In the genomic region with DNA sequence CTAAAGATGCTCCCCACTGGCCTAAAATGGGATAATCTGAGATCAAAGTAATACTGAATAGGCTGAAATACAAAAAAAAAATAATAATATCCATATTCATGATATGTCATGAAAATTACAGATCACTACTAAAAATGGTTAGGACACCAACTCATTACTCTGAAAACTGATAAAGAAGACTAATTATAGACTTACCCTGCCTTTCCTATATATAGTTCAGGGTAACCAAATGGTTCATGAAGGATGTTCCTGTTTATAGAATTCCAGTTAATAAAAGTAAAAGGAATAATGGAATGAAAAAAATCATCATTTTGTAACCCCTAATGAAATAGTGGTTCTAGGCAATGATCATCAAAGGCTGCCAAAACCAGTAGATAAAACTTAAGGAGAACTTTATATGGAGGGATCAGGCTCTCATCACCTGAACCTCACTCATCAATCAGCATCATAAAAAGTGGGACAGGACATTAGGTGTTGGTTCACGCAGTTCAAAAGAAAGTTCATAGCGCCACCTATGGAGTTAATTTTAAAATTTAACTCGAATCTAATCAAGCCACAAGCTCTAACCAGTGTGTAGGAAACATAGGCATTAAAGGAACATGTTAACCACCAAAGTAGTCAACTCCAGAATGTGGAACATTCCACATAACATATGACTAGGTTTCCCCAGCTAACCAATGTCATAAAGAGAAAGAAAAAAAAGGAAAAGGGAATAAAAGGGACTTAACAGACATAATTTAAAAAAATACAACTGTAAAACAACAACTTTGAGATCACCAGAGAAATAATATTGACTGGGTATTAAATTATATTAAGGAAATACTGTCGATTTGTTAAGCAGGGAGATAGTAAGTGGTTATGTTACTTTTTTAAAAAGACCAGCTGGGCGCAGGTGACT, we compare ENCODE assay signal across 1 cellular context.
TF ChIP-seq lines count a peak whose summit lies in the region.

No MANE protein-coding gene starts in this region.

TF ChIP-seq in K562, 482 proteins besides CTCF, POLR2A, EP300 and RAD21 (continued from another document and continues in another):
- TF ChIP-seq, protein P1, sequence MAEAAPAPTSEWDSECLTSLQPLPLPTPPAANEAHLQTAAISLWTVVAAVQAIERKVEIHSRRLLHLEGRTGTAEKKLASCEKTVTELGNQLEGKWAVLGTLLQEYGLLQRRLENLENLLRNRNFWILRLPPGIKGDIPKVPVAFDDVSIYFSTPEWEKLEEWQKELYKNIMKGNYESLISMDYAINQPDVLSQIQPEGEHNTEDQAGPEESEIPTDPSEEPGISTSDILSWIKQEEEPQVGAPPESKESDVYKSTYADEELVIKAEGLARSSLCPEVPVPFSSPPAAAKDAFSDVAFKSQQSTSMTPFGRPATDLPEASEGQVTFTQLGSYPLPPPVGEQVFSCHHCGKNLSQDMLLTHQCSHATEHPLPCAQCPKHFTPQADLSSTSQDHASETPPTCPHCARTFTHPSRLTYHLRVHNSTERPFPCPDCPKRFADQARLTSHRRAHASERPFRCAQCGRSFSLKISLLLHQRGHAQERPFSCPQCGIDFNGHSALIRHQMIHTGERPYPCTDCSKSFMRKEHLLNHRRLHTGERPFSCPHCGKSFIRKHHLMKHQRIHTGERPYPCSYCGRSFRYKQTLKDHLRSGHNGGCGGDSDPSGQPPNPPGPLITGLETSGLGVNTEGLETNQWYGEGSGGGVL (CRISPR knock-in tag; IDR thresholded peaks at IDR 0.05) = no peak
- TF ChIP-seq NFRKB (IDR thresholded peaks at IDR 0.05; ENCODE audit: low read depth) (no peak), TCFL5 (CRISPR knock-in tag; conservative IDR thresholded peaks at IDR 0.05) (no peak), TEAD1 (CRISPR knock-in tag; IDR thresholded peaks at IDR 0.05) (no peak), ZFP30 (CRISPR knock-in tag; IDR thresholded peaks at IDR 0.05; ENCODE audit: borderline replicate concordance) (no peak), POU5F1 (IDR thresholded peaks at IDR 0.05; ENCODE audit: borderline replicate concordance, low read depth, low read length, partially characterized antibody) (no peak), KAT8 (IDR thresholded peaks at IDR 0.05; ENCODE audit: low read depth) (no peak), ZEB2 (IDR thresholded peaks at IDR 0.05) (no peak), CTBP1 (IDR thresholded peaks at IDR 0.05; ENCODE audit: borderline replicate concordance) (no peak), FOS (IDR thresholded peaks at IDR 0.05; ENCODE audit: extremely low read depth, insufficient read length) (no peak), GABPA (tag; conservative IDR thresholded peaks at IDR 0.05; ENCODE audit: low read depth) (no peak), SAFB2 (IDR thresholded peaks at IDR 0.05; ENCODE audit: borderline replicate concordance, low read depth, low read length, severe bottlenecking) (no peak), NELFE (IDR thresholded peaks at IDR 0.05; ENCODE audit: insufficient read depth, insufficient read length) (no peak), SP1 (CRISPR knock-in tag; IDR thresholded peaks at IDR 0.05) (no peak), EZH2 (IDR thresholded peaks at IDR 0.05; ENCODE audit: borderline replicate concordance, low read depth, low read length) (no peak), CBX1 (IDR thresholded peaks at IDR 0.05; ENCODE audit: low read depth) (no peak), FOXP1 (CRISPR knock-in tag; IDR thresholded peaks at IDR 0.05) (no peak), MBD2 (IDR thresholded peaks at IDR 0.05; ENCODE audit: borderline replicate concordance, low read depth) (no peak), SIN3B (IDR thresholded peaks at IDR 0.05; ENCODE audit: low read depth) (no peak), ZNF41 (CRISPR knock-in tag; conservative IDR thresholded peaks at IDR 0.05) (no peak), POLR3G (IDR thresholded peaks at IDR 0.05; ENCODE audit: extremely low read depth, insufficient read length, insufficient replicate concordance) (no peak)
- TF ChIP-seq, protein P2, sequence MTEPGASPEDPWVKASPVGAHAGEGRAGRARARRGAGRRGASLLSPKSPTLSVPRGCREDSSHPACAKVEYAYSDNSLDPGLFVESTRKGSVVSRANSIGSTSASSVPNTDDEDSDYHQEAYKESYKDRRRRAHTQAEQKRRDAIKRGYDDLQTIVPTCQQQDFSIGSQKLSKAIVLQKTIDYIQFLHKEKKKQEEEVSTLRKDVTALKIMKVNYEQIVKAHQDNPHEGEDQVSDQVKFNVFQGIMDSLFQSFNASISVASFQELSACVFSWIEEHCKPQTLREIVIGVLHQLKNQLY (CRISPR knock-in tag; conservative IDR thresholded peaks at IDR 0.05) = no peak
- TF ChIP-seq, protein P3, sequence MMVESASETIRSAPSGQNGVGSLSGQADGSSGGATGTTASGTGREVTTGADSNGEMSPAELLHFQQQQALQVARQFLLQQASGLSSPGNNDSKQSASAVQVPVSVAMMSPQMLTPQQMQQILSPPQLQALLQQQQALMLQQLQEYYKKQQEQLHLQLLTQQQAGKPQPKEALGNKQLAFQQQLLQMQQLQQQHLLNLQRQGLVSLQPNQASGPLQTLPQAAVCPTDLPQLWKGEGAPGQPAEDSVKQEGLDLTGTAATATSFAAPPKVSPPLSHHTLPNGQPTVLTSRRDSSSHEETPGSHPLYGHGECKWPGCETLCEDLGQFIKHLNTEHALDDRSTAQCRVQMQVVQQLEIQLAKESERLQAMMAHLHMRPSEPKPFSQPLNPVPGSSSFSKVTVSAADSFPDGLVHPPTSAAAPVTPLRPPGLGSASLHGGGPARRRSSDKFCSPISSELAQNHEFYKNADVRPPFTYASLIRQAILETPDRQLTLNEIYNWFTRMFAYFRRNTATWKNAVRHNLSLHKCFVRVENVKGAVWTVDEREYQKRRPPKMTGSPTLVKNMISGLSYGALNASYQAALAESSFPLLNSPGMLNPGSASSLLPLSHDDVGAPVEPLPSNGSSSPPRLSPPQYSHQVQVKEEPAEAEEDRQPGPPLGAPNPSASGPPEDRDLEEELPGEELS (CRISPR knock-in tag; IDR thresholded peaks at IDR 0.05; ENCODE audit: borderline replicate concordance) = no peak
- TF ChIP-seq, protein P4, sequence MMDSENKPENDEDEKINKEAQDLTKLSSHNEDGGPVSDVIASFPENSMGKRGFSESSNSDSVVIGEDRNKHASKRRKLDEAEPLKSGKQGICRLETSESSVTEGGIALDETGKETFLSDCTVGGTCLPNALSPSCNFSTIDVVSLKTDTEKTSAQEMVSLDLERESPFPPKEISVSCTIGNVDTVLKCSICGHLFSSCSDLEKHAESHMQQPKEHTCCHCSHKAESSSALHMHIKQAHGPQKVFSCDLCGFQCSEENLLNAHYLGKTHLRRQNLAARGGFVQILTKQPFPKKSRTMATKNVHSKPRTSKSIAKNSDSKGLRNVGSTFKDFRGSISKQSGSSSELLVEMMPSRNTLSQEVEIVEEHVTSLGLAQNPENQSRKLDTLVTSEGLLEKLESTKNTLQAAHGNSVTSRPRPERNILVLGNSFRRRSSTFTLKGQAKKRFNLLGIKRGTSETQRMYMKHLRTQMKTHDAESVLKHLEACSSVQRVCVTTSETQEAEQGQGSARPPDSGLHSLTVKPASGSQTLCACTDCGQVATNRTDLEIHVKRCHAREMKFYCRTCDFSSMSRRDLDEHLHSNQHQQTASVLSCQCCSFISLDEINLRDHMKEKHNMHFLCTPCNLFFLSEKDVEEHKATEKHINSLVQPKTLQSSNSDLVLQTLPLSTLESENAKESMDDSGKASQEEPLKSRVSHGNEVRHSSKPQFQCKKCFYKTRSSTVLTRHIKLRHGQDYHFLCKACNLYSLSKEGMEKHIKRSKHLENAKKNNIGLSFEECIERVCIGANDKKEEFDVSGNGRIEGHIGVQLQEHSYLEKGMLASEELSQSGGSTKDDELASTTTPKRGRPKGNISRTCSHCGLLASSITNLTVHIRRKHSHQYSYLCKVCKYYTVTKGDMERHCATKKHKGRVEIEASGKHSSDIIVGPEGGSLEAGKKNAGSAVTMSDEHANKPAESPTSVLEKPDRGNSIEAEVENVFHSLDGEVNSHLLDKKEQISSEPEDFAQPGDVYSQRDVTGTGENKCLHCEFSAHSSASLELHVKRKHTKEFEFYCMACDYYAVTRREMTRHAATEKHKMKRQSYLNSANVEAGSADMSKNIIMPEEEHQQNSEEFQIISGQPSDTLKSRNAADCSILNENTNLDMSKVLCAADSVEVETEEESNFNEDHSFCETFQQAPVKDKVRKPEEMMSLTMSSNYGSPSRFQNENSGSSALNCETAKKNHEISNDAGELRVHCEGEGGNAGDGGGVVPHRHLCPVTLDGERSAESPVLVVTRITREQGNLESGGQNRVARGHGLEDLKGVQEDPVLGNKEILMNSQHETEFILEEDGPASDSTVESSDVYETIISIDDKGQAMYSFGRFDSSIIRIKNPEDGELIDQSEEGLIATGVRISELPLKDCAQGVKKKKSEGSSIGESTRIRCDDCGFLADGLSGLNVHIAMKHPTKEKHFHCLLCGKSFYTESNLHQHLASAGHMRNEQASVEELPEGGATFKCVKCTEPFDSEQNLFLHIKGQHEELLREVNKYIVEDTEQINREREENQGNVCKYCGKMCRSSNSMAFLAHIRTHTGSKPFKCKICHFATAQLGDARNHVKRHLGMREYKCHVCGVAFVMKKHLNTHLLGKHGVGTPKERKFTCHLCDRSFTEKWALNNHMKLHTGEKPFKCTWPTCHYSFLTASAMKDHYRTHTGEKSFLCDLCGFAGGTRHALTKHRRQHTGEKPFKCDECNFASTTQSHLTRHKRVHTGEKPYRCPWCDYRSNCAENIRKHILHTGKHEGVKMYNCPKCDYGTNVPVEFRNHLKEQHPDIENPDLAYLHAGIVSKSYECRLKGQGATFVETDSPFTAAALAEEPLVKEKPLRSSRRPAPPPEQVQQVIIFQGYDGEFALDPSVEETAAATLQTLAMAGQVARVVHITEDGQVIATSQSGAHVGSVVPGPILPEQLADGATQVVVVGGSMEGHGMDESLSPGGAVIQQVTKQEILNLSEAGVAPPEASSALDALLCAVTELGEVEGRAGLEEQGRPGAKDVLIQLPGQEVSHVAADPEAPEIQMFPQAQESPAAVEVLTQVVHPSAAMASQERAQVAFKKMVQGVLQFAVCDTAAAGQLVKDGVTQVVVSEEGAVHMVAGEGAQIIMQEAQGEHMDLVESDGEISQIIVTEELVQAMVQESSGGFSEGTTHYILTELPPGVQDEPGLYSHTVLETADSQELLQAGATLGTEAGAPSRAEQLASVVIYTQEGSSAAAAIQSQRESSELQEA (IDR thresholded peaks at IDR 0.05; ENCODE audit: low read depth) = no peak
- TF ChIP-seq, protein P5, sequence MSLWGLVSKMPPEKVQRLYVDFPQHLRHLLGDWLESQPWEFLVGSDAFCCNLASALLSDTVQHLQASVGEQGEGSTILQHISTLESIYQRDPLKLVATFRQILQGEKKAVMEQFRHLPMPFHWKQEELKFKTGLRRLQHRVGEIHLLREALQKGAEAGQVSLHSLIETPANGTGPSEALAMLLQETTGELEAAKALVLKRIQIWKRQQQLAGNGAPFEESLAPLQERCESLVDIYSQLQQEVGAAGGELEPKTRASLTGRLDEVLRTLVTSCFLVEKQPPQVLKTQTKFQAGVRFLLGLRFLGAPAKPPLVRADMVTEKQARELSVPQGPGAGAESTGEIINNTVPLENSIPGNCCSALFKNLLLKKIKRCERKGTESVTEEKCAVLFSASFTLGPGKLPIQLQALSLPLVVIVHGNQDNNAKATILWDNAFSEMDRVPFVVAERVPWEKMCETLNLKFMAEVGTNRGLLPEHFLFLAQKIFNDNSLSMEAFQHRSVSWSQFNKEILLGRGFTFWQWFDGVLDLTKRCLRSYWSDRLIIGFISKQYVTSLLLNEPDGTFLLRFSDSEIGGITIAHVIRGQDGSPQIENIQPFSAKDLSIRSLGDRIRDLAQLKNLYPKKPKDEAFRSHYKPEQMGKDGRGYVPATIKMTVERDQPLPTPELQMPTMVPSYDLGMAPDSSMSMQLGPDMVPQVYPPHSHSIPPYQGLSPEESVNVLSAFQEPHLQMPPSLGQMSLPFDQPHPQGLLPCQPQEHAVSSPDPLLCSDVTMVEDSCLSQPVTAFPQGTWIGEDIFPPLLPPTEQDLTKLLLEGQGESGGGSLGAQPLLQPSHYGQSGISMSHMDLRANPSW (CRISPR knock-in tag; IDR thresholded peaks at IDR 0.05) = no peak
- TF ChIP-seq, protein P6, sequence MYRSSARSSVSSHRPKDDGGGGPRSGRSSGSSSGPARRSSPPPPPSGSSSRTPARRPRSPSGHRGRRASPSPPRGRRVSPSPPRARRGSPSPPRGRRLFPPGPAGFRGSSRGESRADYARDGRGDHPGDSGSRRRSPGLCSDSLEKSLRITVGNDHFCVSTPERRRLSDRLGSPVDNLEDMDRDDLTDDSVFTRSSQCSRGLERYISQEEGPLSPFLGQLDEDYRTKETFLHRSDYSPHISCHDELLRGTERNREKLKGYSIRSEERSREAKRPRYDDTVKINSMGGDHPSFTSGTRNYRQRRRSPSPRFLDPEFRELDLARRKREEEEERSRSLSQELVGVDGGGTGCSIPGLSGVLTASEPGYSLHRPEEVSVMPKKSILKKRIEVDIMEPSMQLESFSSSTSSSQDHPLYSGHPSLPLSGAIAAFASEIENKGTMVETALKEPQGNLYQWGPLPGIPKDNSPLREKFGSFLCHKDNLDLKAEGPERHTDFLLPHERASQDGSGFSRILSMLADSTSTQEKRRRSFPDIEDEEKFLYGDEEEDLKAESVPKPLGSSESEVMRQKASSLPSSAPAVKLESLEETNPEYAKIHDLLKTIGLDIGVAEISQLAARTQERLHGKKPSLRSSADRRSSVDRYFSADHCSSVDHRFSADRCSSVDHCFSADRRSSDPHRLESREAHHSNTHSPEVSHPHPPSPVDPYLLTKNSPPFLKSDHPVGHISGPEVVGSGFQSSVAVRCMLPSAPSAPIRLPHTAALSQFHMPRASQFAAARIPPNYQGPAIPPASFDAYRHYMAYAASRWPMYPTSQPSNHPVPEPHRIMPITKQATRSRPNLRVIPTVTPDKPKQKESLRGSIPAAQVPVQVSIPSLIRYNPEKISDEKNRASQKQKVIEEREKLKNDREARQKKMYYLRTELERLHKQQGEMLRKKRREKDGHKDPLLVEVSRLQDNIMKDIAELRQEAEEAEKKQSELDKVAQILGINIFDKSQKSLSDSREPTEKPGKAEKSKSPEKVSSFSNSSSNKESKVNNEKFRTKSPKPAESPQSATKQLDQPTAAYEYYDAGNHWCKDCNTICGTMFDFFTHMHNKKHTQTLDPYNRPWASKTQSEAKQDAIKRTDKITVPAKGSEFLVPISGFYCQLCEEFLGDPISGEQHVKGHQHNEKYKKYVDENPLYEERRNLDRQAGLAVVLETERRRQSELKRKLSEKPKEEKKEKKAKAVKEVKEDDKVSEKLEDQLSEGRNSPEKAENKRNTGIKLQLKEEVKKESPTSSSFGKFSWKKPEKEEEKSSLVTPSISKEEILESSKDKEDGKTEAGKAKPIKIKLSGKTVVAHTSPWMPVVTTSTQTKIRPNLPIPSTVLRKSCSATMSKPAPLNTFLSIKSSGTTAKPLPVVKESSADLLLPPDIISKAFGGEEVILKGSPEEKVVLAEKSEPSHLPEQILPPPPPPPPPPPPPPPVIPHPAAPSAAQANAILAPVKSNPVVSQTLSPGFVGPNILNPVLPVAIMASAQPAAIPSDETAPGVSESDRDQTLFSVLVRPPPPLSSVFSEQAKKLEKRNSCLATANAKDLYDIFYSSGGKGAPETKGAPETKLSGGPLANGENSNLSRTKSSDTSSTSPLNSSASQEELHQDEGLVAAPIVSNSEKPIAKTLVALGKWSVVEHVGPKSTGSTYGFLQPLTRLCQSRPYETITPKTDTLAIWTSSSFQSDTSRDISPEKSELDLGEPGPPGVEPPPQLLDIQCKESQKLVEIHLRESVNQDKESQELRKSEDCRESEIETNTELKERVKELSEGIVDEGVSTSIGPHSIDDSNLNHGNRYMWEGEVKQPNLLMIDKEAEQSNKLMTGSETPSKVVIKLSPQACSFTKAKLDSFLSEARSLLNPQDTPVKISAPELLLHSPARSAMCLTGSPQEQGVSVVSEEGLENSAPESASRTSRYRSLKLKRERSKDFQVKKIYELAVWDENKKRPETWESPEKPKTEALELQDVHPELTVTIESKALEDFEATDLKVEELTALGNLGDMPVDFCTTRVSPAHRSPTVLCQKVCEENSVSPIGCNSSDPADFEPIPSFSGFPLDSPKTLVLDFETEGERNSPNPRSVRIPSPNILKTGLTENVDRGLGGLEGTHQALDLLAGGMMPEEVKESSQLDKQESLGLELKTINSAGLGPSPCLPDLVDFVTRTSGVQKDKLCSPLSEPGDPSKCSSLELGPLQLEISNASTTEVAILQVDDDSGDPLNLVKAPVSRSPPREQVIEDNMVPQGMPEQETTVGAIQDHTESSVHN (IDR thresholded peaks at IDR 0.05; ENCODE audit: borderline replicate concordance in 1 of 2, low read depth in 1 of 2) = peak in 1 of 2 experiments; percentile 23; a peak in 1 of 4 replicates
